In genomic region chr10:34719746-34720145, GRCh38 we compare ENCODE assay signal across 15 cellular contexts.
DNase-seq lines count a peak whose midpoint lies in the region; ATAC-seq and TF ChIP-seq lines count a peak whose summit lies in the region.
"Had no signal": no experiment of that assay in that cellular context is flagged by ENCODE, and none has a peak within 500 bp of the region (broad histone marks: within the 10 kb centered on the region; RNA-seq: fewer than 3 reads in every experiment).

No MANE protein-coding gene starts in this region.

- CTCF ChIA-PET in Caco-2 (lab: Charles Lee) (no interaction called here), OCI-LY7 (lab: Charles Lee; ENCODE audit: unreplicated experiment) (no interaction called here)

- intact Hi-C loops in Caco-2 (cut with micrococcal nuclease; ENCODE audit: unreplicated experiment), result loop anchor here (5.0 kb wide), 1 partner anchor 268 kb away; no protein-coding TSS in a partner anchor
- intact Hi-C loops in OCI-LY7 (cut with micrococcal nuclease; ENCODE audit: unreplicated experiment), result no loop called here

- peak overlapping the region; percentile 47 for H3K27ac Mint-ChIP-seq in Caco-2 (ENCODE audit: unreplicated experiment)
- H3K27ac Mint-ChIP-seq: IgD-negative memory B cell had no signal

- no peaks in the 10 kb centered on the region for H3K79me2 ChIP-seq in OCI-LY7 (ENCODE audit: insufficient read depth, low read depth, low read length)

- H3K27ac ChIP-seq in RWPE2 (ENCODE audit: poor library complexity, severe bottlenecking) (peak overlapping the region; percentile 80), esophagus (ENCODE audit: low read depth in 2 of 2, low read length in 1 of 2) (peak overlapping the region; percentile 47 to 64), skin epidermis (peak overlapping the region in 14 of 21 experiments; percentile 17 to 80 (median 55)), OCI-LY7 (ENCODE audit: low read depth, low read length, poor library complexity, severe bottlenecking) (no peak overlapping the region)

- H3K4me1 Mint-ChIP-seq in Caco-2 (ENCODE audit: low read depth, unreplicated experiment), result peaks cover 32% of the 10 kb centered on the region

- no peaks in the 10 kb centered on the region for H4K20me1 ChIP-seq in OCI-LY7 (ENCODE audit: insufficient read depth, low read length)

- POLR2A ChIA-PET in Caco-2 (lab: Charles Lee) (no interaction called here), OCI-LY7 (lab: Charles Lee) (no interaction called here)

- H3K36me3 Mint-ChIP-seq in Caco-2 (ENCODE audit: insufficient read depth, unreplicated experiment), result peaks cover 6% of the 10 kb centered on the region
- H3K36me3 Mint-ChIP-seq: IgD-negative memory B cell had no signal

- H3K36me3 ChIP-seq in Caco-2 (ENCODE audit: control insufficient read depth, insufficient read depth, low read length), result no peaks in the 10 kb centered on the region
- H3K36me3 ChIP-seq in RWPE2 (ENCODE audit: low read depth), result no peaks in the 10 kb centered on the region
- no peaks in the 10 kb centered on the region for H3K36me3 ChIP-seq in esophagus (ENCODE audit: control insufficient read depth in 2 of 2, insufficient read depth in 2 of 2, low read length in 1 of 2)
- H3K36me3 ChIP-seq in OCI-LY7 (ENCODE audit: insufficient read depth, low read length), result no peaks in the 10 kb centered on the region
- H3K36me3 ChIP-seq: HAP-1 had no signal

- H3K27me3 ChIP-seq in Caco-2 (replicated peaks; ENCODE audit: control insufficient read depth, insufficient read depth, low read length) (no peaks in the 10 kb centered on the region), RWPE2 (ENCODE audit: insufficient read depth, poor library complexity, severe bottlenecking) (no peaks in the 10 kb centered on the region), esophagus (ENCODE audit: control insufficient read depth in 1 of 2, insufficient read depth in 2 of 2, low read length in 2 of 2) (no peaks in the 10 kb centered on the region)

- H3K9me2 ChIP-seq in OCI-LY7 (ENCODE audit: insufficient read depth, low read length), result no peaks in the 10 kb centered on the region

- H3K27me3 Mint-ChIP-seq in Caco-2 (ENCODE audit: insufficient read depth, unreplicated experiment), result no peaks in the 10 kb centered on the region

- H3K4me3 ChIP-seq in Caco-2 (ENCODE audit: low read depth, low read length), result no peak overlapping the region
- no peak overlapping the region for H3K4me3 ChIP-seq in RWPE2 (ENCODE audit: severe bottlenecking)
- no peak overlapping the region for H3K4me3 ChIP-seq in esophagus (ENCODE audit: low read depth in 1 of 2, low read length in 2 of 2)
- no peak overlapping the region for H3K4me3 ChIP-seq in skin epidermis
- no peak overlapping the region for H3K4me3 ChIP-seq in OCI-LY7 (ENCODE audit: low read depth, low read length, poor library complexity, severe bottlenecking)
- H3K4me3 ChIP-seq: HAP-1 had no signal

- H3K4me2 ChIP-seq in OCI-LY7 (ENCODE audit: low read length), result no peak overlapping the region

- BruUV-seq in Caco-2 (replicated peaks; lab: Mats Ljungman, UMichigan) (no TSS peak), OCI-LY7 (replicated peaks; lab: Mats Ljungman, UMichigan) (no TSS peak)

- ATAC-seq in RWPE2 (ENCODE audit: low read depth), result peak; percentile 43; the same call in 2 of the 3 replicates
- ATAC-seq in GM18909 (IDR thresholded peaks at IDR 0.05; ENCODE audit: poor library complexity, unreplicated experiment), result no peak

- no peak overlapping the region for H3K4me3 Mint-ChIP-seq in Caco-2 (ENCODE audit: unreplicated experiment)

- no peaks in the 10 kb centered on the region for H3K9me3 ChIP-seq in Caco-2
- no peaks in the 10 kb centered on the region for H3K9me3 ChIP-seq in RWPE2 (ENCODE audit: severe bottlenecking)
- no peaks in the 10 kb centered on the region for H3K9me3 ChIP-seq in esophagus (ENCODE audit: control insufficient read depth in 2 of 2, insufficient read depth in 1 of 2, low read depth in 1 of 2, low read length in 1 of 2)
- H3K9me3 ChIP-seq in OCI-LY7 (ENCODE audit: low read length), result no peaks in the 10 kb centered on the region
- H3K9me3 ChIP-seq: HAP-1 had no signal

- H3K4me1 ChIP-seq in Caco-2 (peaks cover 13% of the 10 kb centered on the region), RWPE2 (ENCODE audit: insufficient read depth, poor library complexity, severe bottlenecking) (peaks cover 42% of the 10 kb centered on the region), esophagus (ENCODE audit: control insufficient read depth in 2 of 2, insufficient read depth in 2 of 2, low read length in 1 of 2) (peaks cover 6 to 8% of the 10 kb centered on the region in 2 donors), OCI-LY7 (ENCODE audit: insufficient read depth, low read length, poor library complexity, severe bottlenecking) (no peaks in the 10 kb centered on the region)

- no peaks in the 10 kb centered on the region for H3K9me3 Mint-ChIP-seq in Caco-2 (ENCODE audit: unreplicated experiment)
- H3K9me3 Mint-ChIP-seq: IgD-negative memory B cell had no signal

- no peak overlapping the region for H2AFZ ChIP-seq in OCI-LY7 (ENCODE audit: low read length)

- no peak for DNase-seq in Caco-2
- no peak for DNase-seq in RWPE2 (ENCODE audit: low spot score)
- no peak for DNase-seq in OCI-LY7 (ENCODE audit: low spot score)
- no peak for DNase-seq in dedifferentiated amniotic fluid mesenchymal stem cell (ENCODE audit: extremely low spot score)
- no peak for DNase-seq in AG08395 (ENCODE audit: low spot score)
- DNase-seq: COR-L47, NCI-H146, NCI-H2081 treated with DMSO at 0.1 percent for 48 hours, NCI-H526 treated with DMSO at 0.1 percent for 48 hours, SIG-M5 had no signal

- WGBS in esophagus, 2 donors, result 29 to 73% methylated on average over 1 of the region's 1 CpG

- TF ChIP-seq CTCF in Caco-2 (IDR thresholded peaks at IDR 0.05; ENCODE audit: insufficient read depth in 1 of 2, low read depth in 1 of 2, low read length in 1 of 2, severe bottlenecking in 1 of 2, unreplicated experiment in 1 of 2) (no peak), RWPE2 (IDR thresholded peaks at IDR 0.05; ENCODE audit: poor library complexity, severe bottlenecking) (no peak), OCI-LY7 (conservative IDR thresholded peaks at IDR 0.05; ENCODE audit: low read length) (no peak)
